In the genomic region with DNA sequence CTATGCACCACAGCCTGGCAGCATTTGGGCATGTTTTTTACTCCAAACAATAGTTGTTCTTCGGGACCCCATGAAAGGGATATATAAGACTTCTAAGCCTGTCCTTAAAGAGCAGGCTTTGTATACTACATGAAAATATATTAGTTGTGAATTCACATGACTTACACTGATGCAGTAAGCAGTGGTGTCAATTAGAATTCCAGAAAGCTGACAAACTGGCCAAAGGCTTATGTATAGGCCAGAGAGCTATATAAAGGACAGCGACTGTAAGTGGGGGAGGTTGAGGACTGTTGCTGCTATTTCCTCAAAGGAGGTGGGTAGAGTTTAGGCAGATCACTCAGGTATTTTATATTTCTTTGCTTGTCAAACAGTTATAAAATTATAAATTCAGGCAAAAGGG, we compare ENCODE assay signal across 30 cellular contexts. TPM values are rescaled to one million over a fixed set of nuclear protein-coding genes. Genes with fewer than 3 reads are reported as not detected.
DNase-seq lines count a peak whose midpoint lies in the region; ATAC-seq, FAIRE-seq and TF ChIP-seq lines count a peak whose summit lies in the region.
"Had no signal": no experiment of that assay in that cellular context is flagged by ENCODE, and none has a peak within 500 bp of the region (broad histone marks: within the 10 kb centered on the region; RNA-seq: fewer than 3 reads in every experiment).

No MANE protein-coding gene starts in this region.

- ATAC-seq in pancreas = no peak
- ATAC-seq: activated CD8-positive, alpha-beta T cell treated with anti-CD3 and anti-CD28 coated beads, Interleukin-2, amount 10 ng/mL, durations not matched to agents 7 days and 5 days; gastroesophageal sphincter; left lobe of liver; psoas muscle had no signal

- FAIRE-seq in pancreas (lab: Jason Lieb, UNC) (no peak), HTR-8/SVneo (lab: Jason Lieb, UNC) (no peak)
- FAIRE-seq: H1, TTC549 had no signal

- H3K36me3 ChIP-seq in HEK293 (ENCODE audit: control insufficient read depth in 2 of 2, insufficient read depth in 1 of 2, low read length in 2 of 2) (no peaks in the 10 kb centered on the region), pancreas (no peaks in the 10 kb centered on the region)
- H3K36me3 ChIP-seq: gastroesophageal sphincter had no signal

- H3K36me3 Mint-ChIP-seq in chondrocyte (ENCODE audit: low read depth) = no peaks in the 10 kb centered on the region

- H3K27me3 Mint-ChIP-seq in chondrocyte (ENCODE audit: low read depth) = no peaks in the 10 kb centered on the region
- H3K27me3 Mint-ChIP-seq: brain; CD4-positive, alpha-beta memory T cell had no signal

- H3K4me1 Mint-ChIP-seq in chondrocyte (ENCODE audit: low read depth) = peaks cover 51% of the 10 kb centered on the region

- WGBS in pancreas, 2 donors = 97 to 99% methylated on average over 2 of the region's 2 CpGs

- H3K4me1 ChIP-seq in HEK293 (ENCODE audit: control insufficient read depth, insufficient read depth, low read length) = no peaks in the 10 kb centered on the region
- H3K4me1 ChIP-seq in pancreas = peaks cover 0 to 11% (median 6%) of the 10 kb centered on the region in 3 donors

- intact Hi-C loops in pancreas (cut with DNase I) = no loop called here

- POLR2A ChIA-PET in AG04449 (lab: Yijun Ruan, JAX) = no interaction called here
- POLR2A ChIA-PET in HEK293 (lab: Yijun Ruan, JAX) = no interaction called here

- TF ChIP-seq CTCF in AG04449 (IDR thresholded peaks at IDR 0.05; ENCODE audit: insufficient read depth, low read length, missing control alignments) (no peak), HEK293 (tag by site-specific recombination; IDR thresholded peaks at IDR 0.05) (no peak), chondrocyte (IDR thresholded peaks at IDR 0.05) (no peak), pancreas (IDR thresholded peaks at IDR 0.05) (no peak)

- H3K27me3 ChIP-seq in pancreas = no peaks in the 10 kb centered on the region
- H3K27me3 ChIP-seq: gastroesophageal sphincter, hepatocyte had no signal

- no peaks in the 10 kb centered on the region for H3K9me3 ChIP-seq in HEK293 (ENCODE audit: control insufficient read depth, insufficient read depth, low read depth, low read length)
- H3K9me3 ChIP-seq in pancreas = no peaks in the 10 kb centered on the region
- H3K9me3 ChIP-seq: gastroesophageal sphincter, psoas muscle had no signal

- no peak overlapping the region for H3K27ac ChIP-seq in HEK293 (ENCODE audit: extremely low read depth, low read depth, low read length)
- H3K27ac ChIP-seq in pancreas = no peak overlapping the region
- H3K27ac ChIP-seq: epithelial cell of prostate, gastroesophageal sphincter, hepatocyte, psoas muscle, SK-N-MC had no signal

- peak overlapping the region; percentile 29 for H3K27ac Mint-ChIP-seq in chondrocyte (ENCODE audit: unreplicated experiment)
- H3K27ac Mint-ChIP-seq: activated CD8-positive, alpha-beta T cell treated with anti-CD3 and anti-CD28 coated beads, Interleukin-2, amount 10 ng/mL, durations not matched to agents 7 days and 5 days; brain had no signal

- H3K9me3 Mint-ChIP-seq in chondrocyte (ENCODE audit: low read depth) = no peaks in the 10 kb centered on the region

- no peak overlapping the region for H3K4me3 Mint-ChIP-seq in chondrocyte (ENCODE audit: unreplicated experiment)
- H3K4me3 Mint-ChIP-seq: activated CD8-positive, alpha-beta T cell treated with anti-CD3 and anti-CD28 coated beads, Interleukin-2, amount 10 ng/mL, durations not matched to agents 7 days and 5 days; brain; CD4-positive, alpha-beta memory T cell had no signal

- DNase-seq in AG04449 (ENCODE audit: low read depth, low spot score) = peak; percentile 23
- DNase-seq in chondrocyte (ENCODE audit: low spot score) = no peak
- DNase-seq in kidney tubule cell (ENCODE audit: low spot score) = peak; percentile 13
- no peak for DNase-seq in NCI-H2081 (lab: John Stamatoyannopoulos, UW)
- DNase-seq in pancreas = no peak
- no peak for DNase-seq in SHP77 (lab: John Stamatoyannopoulos, UW)
- DNase-seq in HTR-8/SVneo (ENCODE audit: insufficient read length, low spot score) = no peak
- DNase-seq: activated CD4-positive, CD25-positive, alpha-beta regulatory T cell treated with anti-CD3 and anti-CD28 coated beads, Interleukin-2, amount 50 U/mL, for 72 hours; activated CD8-positive, alpha-beta T cell treated with anti-CD3 and anti-CD28 coated beads, Interleukin-2, amount 10 ng/mL, durations not matched to agents 7 days and 5 days; activated gamma-delta T cell treated with Interleukin-2 at 50 U/mL for 16 hours; activated T-cell treated with anti-CD3 and anti-CD28 coated beads for 4 hours; AML-193; CD4-positive, alpha-beta memory T cell; effector CD4-positive, alpha-beta T cell; NCI-H1105 treated with DMSO at 0.1 percent for 48 hours; NCI-H1930; NCI-H226; NCI-H774; psoas muscle; RPMI8226; stimulated activated naive CD4-positive, alpha-beta T cell treated with Interleukin-2 at 50 U/mL for 16 hours had no signal

- H3K4me3 ChIP-seq in AG04449 (ENCODE audit: low read depth, low read length) = no peak overlapping the region
- H3K4me3 ChIP-seq in HEK293 (ENCODE audit: low read depth, low read length) = no peak overlapping the region
- H3K4me3 ChIP-seq in pancreas = no peak overlapping the region
- H3K4me3 ChIP-seq: gastroesophageal sphincter, hepatocyte, psoas muscle, SK-N-MC had no signal

- CTCF ChIA-PET in AG04449 (lab: Yijun Ruan, JAX) = no interaction called here
- CTCF ChIA-PET in HEK293 (lab: Yijun Ruan, JAX) = interaction anchor here (0.5 to 0.7 kb wide), 2 partner anchors 20 to 475 kb away, joined by 3 read pairs; no protein-coding TSS in a partner anchor

TF ChIP-seq in HEK293, 187 proteins besides CTCF, POLR2A, EP300 and RAD21:
- TF ChIP-seq ZNF658 (tag by site-specific recombination; IDR thresholded peaks at IDR 0.05) = no peak
- TF ChIP-seq ZNF549 (tag by site-specific recombination; IDR thresholded peaks at IDR 0.05) = 0 out of 2 replicates have a peak, but pooled peaks have one; percentile 21
- TF ChIP-seq ZNF654 (tag by site-specific recombination; IDR thresholded peaks at IDR 0.05; ENCODE audit: low read depth) = no peak
- no peak for TF ChIP-seq ZNF621 (tag by site-specific recombination; IDR thresholded peaks at IDR 0.05)
- no peak for TF ChIP-seq ZXDB (tag by site-specific recombination; IDR thresholded peaks at IDR 0.05)
- no peak for TF ChIP-seq ZNF433 (tag by site-specific recombination; IDR thresholded peaks at IDR 0.05; ENCODE audit: low read depth)

RNA-seq across cellular contexts. Expression of a gene that starts 24.8 kb away (rescaled TPM):
- total RNA-seq in chondrocyte (58.3 to 75.0 TPM (median 66.0 TPM) in 3 replicates), pancreas (10 to 100 TPM; 15.9 to 23.9 (median 19.0) TPM)
- 1 to 10 TPM; 5.8 to 6.5 TPM for polyA plus RNA-seq in pancreas

Comparison
In these comparisons a context has a peak if more than half of its experiments do, and no peak if none do; other contexts are left out.
1. DNase-seq: peak in AG04449 (single experiment) and kidney tubule cell (single experiment); none in chondrocyte (single experiment), NCI-H2081 (0 of 2), pancreas (0 of 6), SHP77 (0 of 2) and HTR-8/SVneo (single experiment).